Comparison of ENCODE assay signal across 31 cellular contexts in the genomic region with DNA sequence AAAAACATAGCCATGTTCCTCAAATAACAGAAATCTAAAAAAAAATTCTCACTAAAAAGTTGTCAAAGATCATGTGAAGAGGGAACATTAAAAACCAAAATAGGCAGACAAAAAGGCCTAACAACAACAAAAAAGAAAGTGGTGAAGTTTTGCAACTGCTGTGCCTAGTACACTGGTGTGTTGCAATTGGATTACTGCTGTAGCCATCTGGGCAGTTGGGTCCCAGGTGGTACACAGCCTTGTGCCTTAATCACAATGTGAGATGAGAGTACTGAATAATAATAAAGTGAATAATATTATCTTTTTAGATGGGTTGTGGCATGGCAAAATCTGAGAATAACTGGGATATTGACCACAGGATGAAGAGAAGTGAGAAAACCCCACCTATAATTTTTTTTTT. TPM values are rescaled to one million over a fixed set of nuclear protein-coding genes. Genes with fewer than 3 reads are reported as not detected.
A peak's percentile ranks its signal among the peaks of the same experiment; 100 is the strongest.
DNase-seq lines count a peak whose midpoint lies in the region; ATAC-seq and TF ChIP-seq lines count a peak whose summit lies in the region.
"Had no signal": no experiment of that assay in that cellular context is flagged by ENCODE, and none has a peak within 500 bp of the region (broad histone marks: within the 10 kb centered on the region; RNA-seq: fewer than 3 reads in every experiment).

No MANE protein-coding gene starts in this region.

- peak overlapping the region; percentile 49 for H3K56ac ChIP-seq in mesendoderm (ENCODE audit: low read length)

- H3K4me3 ChIP-seq in WERI-Rb-1 (ENCODE audit: low read depth, low read length): no peak overlapping the region
- no peak overlapping the region for H3K4me3 ChIP-seq in mesendoderm (ENCODE audit: low read length)
- H3K4me3 ChIP-seq: ascending aorta, colonic mucosa, lung, mucosa of descending colon, skin epidermis, suprapubic skin, upper lobe of right lung had no signal

- H3K9me3 ChIP-seq in WERI-Rb-1 (ENCODE audit: severe bottlenecking): no peaks in the 10 kb centered on the region
- H3K9me3 ChIP-seq: ascending aorta, colonic mucosa, mucosa of descending colon, suprapubic skin, upper lobe of right lung had no signal

- no peaks in the 10 kb centered on the region for H3K27me3 ChIP-seq in WERI-Rb-1 (ENCODE audit: insufficient read depth, low read depth, severe bottlenecking)
- H3K27me3 ChIP-seq in mesendoderm (ENCODE audit: insufficient read depth, low read length, poor library complexity): no peaks in the 10 kb centered on the region
- H3K27me3 ChIP-seq: ascending aorta, colonic mucosa, upper lobe of right lung had no signal

- no peak overlapping the region for H4K5ac ChIP-seq in mesendoderm (ENCODE audit: low read length)

- H3K4me1 ChIP-seq in mesendoderm (ENCODE audit: control insufficient read depth, low read depth, low read length): no peaks in the 10 kb centered on the region
- H3K4me1 ChIP-seq: colonic mucosa, suprapubic skin, upper lobe of right lung had no signal

- H2BK15ac ChIP-seq in mesendoderm (replicated peaks; ENCODE audit: low read depth): no peak overlapping the region

- H3K27ac ChIP-seq in WERI-Rb-1 (peak overlapping the region; percentile 85), mesendoderm (ENCODE audit: low read depth, low read length) (no peak overlapping the region)
- H3K27ac ChIP-seq: ascending aorta, colonic mucosa, epithelial cell of prostate, skin epidermis, suprapubic skin, upper lobe of right lung had no signal

- no peak overlapping the region for H2BK120ac ChIP-seq in mesendoderm (ENCODE audit: low read depth, low read length)

- H3K79me2 ChIP-seq in mesendoderm (ENCODE audit: control insufficient read depth, insufficient read depth, low read length): no peaks in the 10 kb centered on the region

- TF ChIP-seq CTCF in WERI-Rb-1 (IDR thresholded peaks at IDR 0.05; ENCODE audit: low read depth, low read length): no peak

- H2BK5ac ChIP-seq in mesendoderm (ENCODE audit: low read length): no peak overlapping the region

- no peak overlapping the region for H3K9ac ChIP-seq in mesendoderm (ENCODE audit: low read length)

- H3K23ac ChIP-seq in mesendoderm (ENCODE audit: low read length): no peak overlapping the region

- H3K36me3 ChIP-seq in WERI-Rb-1 (no peaks in the 10 kb centered on the region), mesendoderm (ENCODE audit: control insufficient read depth, insufficient read depth, low read length) (no peaks in the 10 kb centered on the region)
- H3K36me3 ChIP-seq: ascending aorta, colonic mucosa, suprapubic skin, upper lobe of right lung had no signal

- no peak overlapping the region for H3K4ac ChIP-seq in mesendoderm (ENCODE audit: low read depth, low read length)

- no peak overlapping the region for H2AK5ac ChIP-seq in mesendoderm (ENCODE audit: low read length)

- ATAC-seq in HG03354 (IDR thresholded peaks at IDR 0.05; ENCODE audit: poor library complexity, severe bottlenecking, unreplicated experiment): no peak
- ATAC-seq: mucosa of descending colon; natural killer cell treated with Interleukin-12 subunit alpha and Interleukin-12 subunit beta and Interleukin-15 and Interleukin-18, amount 100 ng/mL, for 72 hours; upper lobe of right lung had no signal

- no peak overlapping the region for H3K18ac ChIP-seq in mesendoderm (ENCODE audit: low read length)

- no peaks in the 10 kb centered on the region for H3K79me1 ChIP-seq in mesendoderm (ENCODE audit: low read length)

- DNase-seq in SKM-1 treated with dmso at 0.1 percent for 144 hours (lab: John Stamatoyannopoulos, UW; ENCODE audit: unreplicated experiment) (peak; percentile 3), SKM-1 (lab: John Stamatoyannopoulos, UW; ENCODE audit: unreplicated experiment) (no peak), WERI-Rb-1 (peak; percentile 66), mesendoderm (no peak), GF-D8 (lab: John Stamatoyannopoulos, UW) (no peak), NCI-H2196 treated with DMSO at 0.1 percent for 48 hours (lab: John Stamatoyannopoulos, UW; ENCODE audit: unreplicated experiment) (no peak), anterior cingulate cortex (lab: John Stamatoyannopoulos, UW) (no peak)
- DNase-seq: activated CD4-positive, alpha-beta T cell treated with anti-CD3 and anti-CD28 coated beads, Interleukin-2, amount 10 ng/mL, durations not matched to agents 24 days and 14 days; activated CD8-positive, alpha-beta memory T cell treated with anti-CD3 and anti-CD28 coated beads for 24 hours; activated T-cell treated with anti-CD3 and anti-CD28 coated beads for 4 hours; CD4-positive, CD25-positive, alpha-beta regulatory T cell; colonic mucosa; effector CD8-positive, alpha-beta T cell; H9; KG1; MM.1S; mucosa of descending colon; NCI-H1436 treated with DMSO at 0.1 percent for 48 hours; NCI-H345; NCI-H748 treated with DMSO at 0.1 percent for 48 hours; SHP77 treated with DMSO at 0.1 percent for 48 hours; stimulated activated naive CD4-positive, alpha-beta T cell; T1000; upper lobe of right lung had no signal

- H3K4me2 ChIP-seq in mesendoderm (ENCODE audit: low read length): no peak overlapping the region

- H4K8ac ChIP-seq in mesendoderm (ENCODE audit: low read depth, low read length): no peak overlapping the region

RNA-seq across cellular contexts. Expression of gene C4orf54, which starts 12.0 kb away (rescaled TPM):
- 0.03 TPM for polyA plus RNA-seq in mesendoderm (2013, experiment 1 of 2)
- polyA plus RNA-seq in mesendoderm (2013, experiment 2 of 2): 0.03 TPM
- polyA plus RNA-seq: CD4-positive, CD25-positive, alpha-beta regulatory T cell had no signal

Comparison
In these comparisons a context has a peak if more than half of its experiments do, and no peak if none do; other contexts are left out.
1. DNase-seq: peak in SKM-1 treated with dmso at 0.1 percent for 144 hours (single experiment) and WERI-Rb-1 (single experiment); none in SKM-1 (single experiment), mesendoderm (single experiment), GF-D8 (single experiment), NCI-H2196 treated with DMSO at 0.1 percent for 48 hours (single experiment) and anterior cingulate cortex (0 of 58).